Comparison of ENCODE assay signal across 13 cellular contexts in the genomic region with DNA sequence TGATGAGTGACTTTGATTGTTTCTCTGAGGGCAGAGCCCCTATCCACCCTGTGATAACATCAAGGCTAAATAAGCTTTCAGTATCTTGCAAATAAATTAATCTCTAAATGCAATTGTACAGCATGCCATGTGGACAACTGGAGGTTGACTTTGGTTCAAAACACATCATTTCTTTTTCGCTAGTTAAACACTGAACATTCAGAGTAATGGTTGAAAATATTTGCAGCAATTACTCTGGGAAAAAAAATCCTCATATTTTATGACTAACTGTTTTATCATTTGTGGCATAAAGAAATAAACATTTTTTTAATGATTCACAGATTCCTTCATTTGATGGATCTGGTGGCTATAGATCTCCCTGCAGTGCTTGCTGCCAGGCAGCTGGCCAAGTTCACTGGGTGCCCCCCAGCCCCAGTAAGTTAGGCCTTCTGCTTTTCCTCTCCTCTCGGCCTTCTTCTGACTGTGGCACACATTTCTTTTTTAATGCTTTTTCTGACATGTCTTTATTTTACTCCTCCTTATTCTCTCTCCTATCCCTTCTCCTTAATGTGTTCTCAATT.
DNase-seq lines count a peak whose midpoint lies in the region; TF ChIP-seq lines count a peak whose summit lies in the region.
"Had no signal": no experiment of that assay in that cellular context is flagged by ENCODE, and none has a peak within 500 bp of the region (broad histone marks: within the 10 kb centered on the region; RNA-seq: fewer than 3 reads in every experiment).

No MANE protein-coding gene starts in this region.

- H3K27ac ChIP-seq in adrenal gland, result no peak overlapping the region
- no peak overlapping the region for H3K27ac ChIP-seq in left ventricle myocardium inferior (replicated peaks)

- H3K4me3 ChIP-seq in adrenal gland (no peak overlapping the region), left ventricle myocardium inferior (no peak overlapping the region)
- H3K4me3 ChIP-seq: tibial artery had no signal

- 44 to 54% (median 49%) methylated on average over 2 of the region's 2 CpGs for WGBS in adrenal gland, 4 donors

- H3K4me1 ChIP-seq in adrenal gland (replicated peaks in 1 of 2) (peaks cover 10 to 12% of the 10 kb centered on the region in 2 donors), left ventricle myocardium inferior (no peaks in the 10 kb centered on the region)

- TF ChIP-seq CTCF in adrenal gland (IDR thresholded peaks at IDR 0.05), result no peak
- TF ChIP-seq CTCF in left ventricle myocardium inferior (IDR thresholded peaks at IDR 0.05; ENCODE audit: borderline replicate concordance), result no peak

- H3K36me3 ChIP-seq in adrenal gland (replicated peaks in 1 of 2) (no peaks in the 10 kb centered on the region), left ventricle myocardium inferior (no peaks in the 10 kb centered on the region)
- H3K36me3 ChIP-seq: tibial artery had no signal

- H3K9me3 ChIP-seq in adrenal gland (replicated peaks in 1 of 3), result no peaks in the 10 kb centered on the region
- no peaks in the 10 kb centered on the region for H3K9me3 ChIP-seq in left ventricle myocardium inferior (replicated peaks)
- H3K9me3 ChIP-seq: tibial artery had no signal

- TF ChIP-seq POLR2A in adrenal gland (IDR thresholded peaks at IDR 0.05), result no peak

- intact Hi-C loops in adrenal gland (cut with DNase I), result no loop called here
- intact Hi-C loops in left ventricle myocardium inferior (cut with micrococcal nuclease), result no loop called here

- DNase-seq in GM04504 (ENCODE audit: low read depth) (peak; percentile 72), adrenal gland (peak in 4 of 7 donors; percentile 13 to 28 (median 22)), fibroblast of the conjunctiva (ENCODE audit: low read depth) (peak; percentile 51), stromal cell of bone marrow (ENCODE audit: low read depth) (peak; percentile 80), left ventricle myocardium inferior (no peak), H4 (ENCODE audit: low spot score) (no peak), anterior cingulate cortex (lab: John Stamatoyannopoulos, UW) (no peak)
- no peak for DNase-seq in stimulated activated CD4-positive, alpha-beta T cell treated with anti-CD3 and anti-CD28 coated beads, Interleukin-4, amount 100 ng/mL, for 24 hours
- DNase-seq: activated CD8-positive, alpha-beta memory T cell treated with anti-CD3 and anti-CD28 coated beads, Interleukin-2, amount 10 ng/mL, durations not matched to agents 7 days and 5 days; naive B cell; NCI-H1105; right cardiac atrium; tibial artery had no signal

- no peaks in the 10 kb centered on the region for H3K27me3 ChIP-seq in adrenal gland
- H3K27me3 ChIP-seq in left ventricle myocardium inferior (ENCODE audit: low read depth), result no peaks in the 10 kb centered on the region
- H3K27me3 ChIP-seq: tibial artery had no signal

Comparison
In these comparisons a context has a peak if more than half of its experiments do, and no peak if none do; other contexts are left out.
1. DNase-seq: peak in GM04504 (single experiment), adrenal gland (4 of 7), fibroblast of the conjunctiva (single experiment) and stromal cell of bone marrow (single experiment); none in left ventricle myocardium inferior (single experiment), H4 (single experiment), anterior cingulate cortex (0 of 58) and stimulated activated CD4-positive, alpha-beta T cell treated with anti-CD3 and anti-CD28 coated beads, Interleukin-4, amount 100 ng/mL, for 24 hours (single experiment).